Comparison of ENCODE assay signal across 8 cellular contexts in genomic region chr6:47309326-47310130, GRCh38. TPM values are rescaled to one million over a fixed set of nuclear protein-coding genes. Genes with fewer than 3 reads are reported as not detected.
DNase-seq lines count a peak whose midpoint lies in the region; ATAC-seq and TF ChIP-seq lines count a peak whose summit lies in the region.

TNFRSF21 (minus strand) TSS chr6:47309905; CDS start chr6:47309511, 394 bp downstream.

- H3K4me3 ChIP-seq in HUES64 (ENCODE audit: low read length) (peak within 1 kb of the TSS; percentile 79), OCI-LY3 (ENCODE audit: low read length) (peak within 1 kb of the TSS; percentile 90), mucosa of rectum (ENCODE audit: low read length in 2 of 2) (peak within 1 kb of the TSS; percentile 81 to 86)

- H3K9me3 ChIP-seq in HUES64 (ENCODE audit: insufficient read depth, low read depth, low read length): no peaks in the 10 kb centered on the region
- H3K9me3 ChIP-seq in OCI-LY3 (ENCODE audit: insufficient read depth, low read length): no peaks in the 10 kb centered on the region
- no peaks in the 10 kb centered on the region for H3K9me3 ChIP-seq in mucosa of rectum (ENCODE audit: control insufficient read depth in 2 of 2, low read length in 2 of 2)

- under 1% methylated on average over 81 of the region's 81 CpGs for WGBS in HUES64

- ATAC-seq in GM21423 (IDR thresholded peaks at IDR 0.05; ENCODE audit: unreplicated experiment): peak; percentile 99

- H3K36me3 ChIP-seq in HUES64 (ENCODE audit: insufficient read depth, low read length) (peaks cover 10% of the 10 kb centered on the region; the same call in 1 of the 2 replicates), OCI-LY3 (replicated peaks; ENCODE audit: low read depth, low read length) (no peaks in the 10 kb centered on the region), mucosa of rectum (ENCODE audit: control insufficient read depth in 2 of 2, insufficient read depth in 2 of 2, low read length in 2 of 2) (no peaks in the 10 kb centered on the region)

- H2AFZ ChIP-seq in OCI-LY3 (ENCODE audit: low read depth, low read length): peak within 1 kb of the TSS; percentile 55

- peak within 1 kb of the TSS; percentile 92 for H3K9ac ChIP-seq in HUES64 (ENCODE audit: low read depth, low read length)
- peak within 1 kb of the TSS; percentile 73 for H3K9ac ChIP-seq in OCI-LY3 (ENCODE audit: low read length)
- peak within 1 kb of the TSS; percentile 89 to 91 for H3K9ac ChIP-seq in mucosa of rectum (ENCODE audit: low read depth in 1 of 2, low read length in 2 of 2)

- DNase-seq in DMS 273 (lab: John Stamatoyannopoulos, UW; ENCODE audit: unreplicated experiment): peak; percentile 96
- DNase-seq in activated T-cell treated with anti-CD3 and anti-CD28 coated beads for 48 hours (ENCODE audit: low read depth): peak; percentile 79
- DNase-seq in erythroblast (lab: John Stamatoyannopoulos, UW): peak; percentile 88 to 90
- DNase-seq in stimulated activated CD8-positive, alpha-beta memory T cell treated with anti-CD3 and anti-CD28 coated beads, Interleukin-7, amount 100 ng/mL, for 1 hour (ENCODE audit: low read depth in 2 of 2): peak; percentile 34 to 47

- no peaks in the 10 kb centered on the region for H4K20me1 ChIP-seq in OCI-LY3 (ENCODE audit: insufficient read depth, low read length)

- H3K4me2 ChIP-seq in OCI-LY3 (ENCODE audit: low read length): peak within 1 kb of the TSS; percentile 93

- peaks cover 31% of the 10 kb centered on the region for H3K4me1 ChIP-seq in HUES64 (ENCODE audit: insufficient read depth, low read length)
- peaks cover 17% of the 10 kb centered on the region for H3K4me1 ChIP-seq in OCI-LY3 (ENCODE audit: low read length)
- H3K4me1 ChIP-seq in mucosa of rectum (ENCODE audit: control insufficient read depth in 2 of 2, insufficient read depth in 2 of 2, low read length in 2 of 2): peaks cover 0 to 13% of the 10 kb centered on the region in 2 donors

- TF ChIP-seq CTCF in OCI-LY3 (IDR thresholded peaks at IDR 0.05; ENCODE audit: low read depth, low read length): peak; percentile 91

- H3K27ac ChIP-seq in HUES64 (ENCODE audit: low read depth, low read length): peak within 1 kb of the TSS; percentile 82
- H3K27ac ChIP-seq in OCI-LY3 (ENCODE audit: low read length): 0 out of 2 replicates have a peak within 1 kb of the TSS, but pooled peaks have one; percentile 2
- peak within 1 kb of the TSS; percentile 91 to 95 for H3K27ac ChIP-seq in mucosa of rectum (ENCODE audit: low read depth in 2 of 2, low read length in 2 of 2)

- no peaks in the 10 kb centered on the region for H3K27me3 ChIP-seq in HUES64 (ENCODE audit: insufficient read depth, low read length)
- H3K27me3 ChIP-seq in OCI-LY3 (ENCODE audit: low read depth, low read length): no peaks in the 10 kb centered on the region
- peaks cover 0 to 2% of the 10 kb centered on the region in 2 donors for H3K27me3 ChIP-seq in mucosa of rectum (ENCODE audit: control insufficient read depth in 2 of 2, insufficient read depth in 2 of 2, low read length in 2 of 2)

- TF ChIP-seq POLR2A in erythroblast (IDR thresholded peaks at IDR 0.05; ENCODE audit: low read length): peak; percentile 71

- H3K79me2 ChIP-seq in OCI-LY3 (ENCODE audit: low read length): peaks cover 45% of the 10 kb centered on the region

RNA-seq across cellular contexts. Expression of gene TNFRSF21, which starts in this region (rescaled TPM):
- polyA plus RNA-seq in HUES64 (2013, experiment 1 of 2): 30.3 TPM
- 34.0 TPM for polyA plus RNA-seq in HUES64 (2013, experiment 2 of 2)

Comparison
In these comparisons a context has a peak if more than half of its experiments do, and no peak if none do; other contexts are left out.
1. Peak in every context shown above with its lines: DNase-seq, ATAC-seq, H3K4me3 ChIP-seq and H3K27ac ChIP-seq.
2. DNase-seq: peak in every context shown above with its lines; median percentile 96 in DMS 273; 89 in erythroblast; 79 in activated T-cell treated with anti-CD3 and anti-CD28 coated beads for 48 hours; 40 in stimulated activated CD8-positive, alpha-beta memory T cell treated with anti-CD3 and anti-CD28 coated beads, Interleukin-7, amount 100 ng/mL, for 1 hour.
3. H3K27ac ChIP-seq: peak in every context shown above with its lines; median percentile 93 in mucosa of rectum; 82 in HUES64; 2 in OCI-LY3.